ENCODE assay signal across 1 cellular context in the genomic region with DNA sequence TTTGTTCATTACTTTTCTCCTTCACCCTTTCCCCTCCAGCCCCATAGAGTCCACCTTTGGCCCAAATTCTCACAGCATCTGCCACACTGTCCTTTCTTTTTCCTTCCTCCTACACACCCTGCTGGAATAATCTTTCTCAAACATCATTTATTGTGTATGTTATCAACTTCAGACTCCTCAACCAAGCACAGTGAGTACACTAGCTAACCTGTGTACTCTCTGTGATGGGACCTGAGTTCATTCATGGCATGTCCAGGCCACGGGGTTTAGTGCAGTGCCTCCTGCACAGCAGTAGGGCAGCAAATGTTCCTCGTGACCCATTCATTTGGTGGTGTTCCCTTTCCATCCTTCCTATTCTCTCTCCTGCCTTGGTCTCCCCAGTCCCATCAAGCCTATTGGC.
TF ChIP-seq lines count a peak whose summit lies in the region.

No MANE protein-coding gene starts in this region.

TF ChIP-seq in SK-N-SH, 30 proteins besides CTCF, POLR2A, EP300 and RAD21:
- TF ChIP-seq NRF1 (IDR thresholded peaks at IDR 0.05; ENCODE audit: low read depth, low read length): no peak
- TF ChIP-seq RCOR1 (IDR thresholded peaks at IDR 0.05; ENCODE audit: low read length): no peak
- TF ChIP-seq NFIC (IDR thresholded peaks at IDR 0.05; ENCODE audit: borderline replicate concordance): no peak
- TF ChIP-seq POLR2AphosphoS5 (IDR thresholded peaks at IDR 0.05; ENCODE audit: low read depth, low read length): no peak
- TF ChIP-seq, protein P1, sequence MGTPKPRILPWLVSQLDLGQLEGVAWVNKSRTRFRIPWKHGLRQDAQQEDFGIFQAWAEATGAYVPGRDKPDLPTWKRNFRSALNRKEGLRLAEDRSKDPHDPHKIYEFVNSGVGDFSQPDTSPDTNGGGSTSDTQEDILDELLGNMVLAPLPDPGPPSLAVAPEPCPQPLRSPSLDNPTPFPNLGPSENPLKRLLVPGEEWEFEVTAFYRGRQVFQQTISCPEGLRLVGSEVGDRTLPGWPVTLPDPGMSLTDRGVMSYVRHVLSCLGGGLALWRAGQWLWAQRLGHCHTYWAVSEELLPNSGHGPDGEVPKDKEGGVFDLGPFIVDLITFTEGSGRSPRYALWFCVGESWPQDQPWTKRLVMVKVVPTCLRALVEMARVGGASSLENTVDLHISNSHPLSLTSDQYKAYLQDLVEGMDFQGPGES (IDR thresholded peaks at IDR 0.05; ENCODE audit: low read depth, low read length): no peak
- no peak for TF ChIP-seq RXRA (IDR thresholded peaks at IDR 0.05; ENCODE audit: borderline replicate concordance, low read depth)
- TF ChIP-seq PBX3 (IDR thresholded peaks at IDR 0.05): no peak
- TF ChIP-seq, protein P2, sequence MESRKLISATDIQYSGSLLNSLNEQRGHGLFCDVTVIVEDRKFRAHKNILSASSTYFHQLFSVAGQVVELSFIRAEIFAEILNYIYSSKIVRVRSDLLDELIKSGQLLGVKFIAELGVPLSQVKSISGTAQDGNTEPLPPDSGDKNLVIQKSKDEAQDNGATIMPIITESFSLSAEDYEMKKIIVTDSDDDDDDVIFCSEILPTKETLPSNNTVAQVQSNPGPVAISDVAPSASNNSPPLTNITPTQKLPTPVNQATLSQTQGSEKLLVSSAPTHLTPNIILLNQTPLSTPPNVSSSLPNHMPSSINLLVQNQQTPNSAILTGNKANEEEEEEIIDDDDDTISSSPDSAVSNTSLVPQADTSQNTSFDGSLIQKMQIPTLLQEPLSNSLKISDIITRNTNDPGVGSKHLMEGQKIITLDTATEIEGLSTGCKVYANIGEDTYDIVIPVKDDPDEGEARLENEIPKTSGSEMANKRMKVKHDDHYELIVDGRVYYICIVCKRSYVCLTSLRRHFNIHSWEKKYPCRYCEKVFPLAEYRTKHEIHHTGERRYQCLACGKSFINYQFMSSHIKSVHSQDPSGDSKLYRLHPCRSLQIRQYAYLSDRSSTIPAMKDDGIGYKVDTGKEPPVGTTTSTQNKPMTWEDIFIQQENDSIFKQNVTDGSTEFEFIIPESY (IDR thresholded peaks at IDR 0.05; ENCODE audit: borderline replicate concordance, low read depth): no peak
- no peak for TF ChIP-seq SIN3A (IDR thresholded peaks at IDR 0.05; ENCODE audit: borderline replicate concordance, low read depth, low read length)
- no peak for TF ChIP-seq FOSL2 (IDR thresholded peaks at IDR 0.05; ENCODE audit: borderline replicate concordance, low read depth)
- no peak for TF ChIP-seq GATA2 (CRISPR knock-in tag; IDR thresholded peaks at IDR 0.05)
- no peak for TF ChIP-seq MEF2A (IDR thresholded peaks at IDR 0.05; ENCODE audit: borderline replicate concordance, low read depth)
- TF ChIP-seq TAF1 (IDR thresholded peaks at IDR 0.05; ENCODE audit: borderline replicate concordance, low read depth, low read length): no peak
- no peak for TF ChIP-seq FOXJ3 (CRISPR knock-in tag; IDR thresholded peaks at IDR 0.05)
- TF ChIP-seq TCF12 (IDR thresholded peaks at IDR 0.05): no peak
